In the genomic region with DNA sequence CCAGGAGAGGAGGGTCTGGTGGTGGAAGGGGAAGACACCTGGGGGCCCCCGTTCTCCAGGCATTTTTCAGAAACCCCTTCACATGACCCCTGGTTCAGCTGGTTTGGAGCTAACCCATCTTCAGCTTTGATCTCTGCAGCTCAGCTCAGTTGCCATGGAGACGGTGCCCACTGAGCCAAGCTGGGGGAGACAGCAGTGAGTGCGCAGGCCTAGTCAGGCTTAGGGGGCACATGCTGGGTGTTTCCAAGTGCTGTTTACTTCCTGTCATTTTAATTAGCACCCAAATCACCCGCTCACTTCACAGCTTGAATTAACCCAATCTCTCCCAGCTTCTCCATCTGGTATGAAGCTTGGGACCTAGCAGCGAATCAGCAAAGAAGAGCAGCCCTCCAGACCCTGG, we compare ENCODE assay signal across 10 cellular contexts. TPM values are rescaled to one million over a fixed set of nuclear protein-coding genes. Genes with fewer than 3 reads are reported as not detected.
DNase-seq lines count a peak whose midpoint lies in the region; ATAC-seq and TF ChIP-seq lines count a peak whose summit lies in the region.
"Had no signal": no experiment of that assay in that cellular context is flagged by ENCODE, and none has a peak within 500 bp of the region (broad histone marks: within the 10 kb centered on the region; RNA-seq: fewer than 3 reads in every experiment).

No MANE protein-coding gene starts in this region.

- TF ChIP-seq POLR2A in upper lobe of left lung (IDR thresholded peaks at IDR 0.05), result no peak

- H3K9me3 ChIP-seq in A673 (ENCODE audit: low read depth, low read length, poor library complexity, severe bottlenecking), result no peaks in the 10 kb centered on the region
- H3K9me3 ChIP-seq in MG63, result no peaks in the 10 kb centered on the region
- H3K9me3 ChIP-seq in upper lobe of left lung, result no peaks in the 10 kb centered on the region

- TF ChIP-seq CTCF in A673 (conservative IDR thresholded peaks at IDR 0.05; ENCODE audit: low read depth, low read length), result no peak
- TF ChIP-seq CTCF in mesothelial cell of epicardium (IDR thresholded peaks at IDR 0.05; ENCODE audit: unreplicated experiment), result no peak
- no peak for TF ChIP-seq CTCF in upper lobe of left lung (IDR thresholded peaks at IDR 0.05)

- peaks cover 4% of the 10 kb centered on the region for H3K27me3 Mint-ChIP-seq in mesothelial cell of epicardium (ENCODE audit: low read depth)

- H3K4me3 Mint-ChIP-seq in mesothelial cell of epicardium, result no peak overlapping the region

- H3K27ac ChIP-seq in A673 (ENCODE audit: low read depth, low read length, poor library complexity, severe bottlenecking), result no peak overlapping the region
- H3K27ac ChIP-seq in upper lobe of left lung, result peak overlapping the region in 2 of 4 donors; percentile 46 to 48
- H3K27ac ChIP-seq: hepatocyte had no signal

- H3K27ac Mint-ChIP-seq in mesothelial cell of epicardium, result peak overlapping the region; percentile 95

- H3K4me1 Mint-ChIP-seq in mesothelial cell of epicardium, result peaks cover 30% of the 10 kb centered on the region

- no peak overlapping the region for H3K4me3 ChIP-seq in A673 (ENCODE audit: low read depth, low read length, poor library complexity, severe bottlenecking)
- no peak overlapping the region for H3K4me3 ChIP-seq in MG63
- H3K4me3 ChIP-seq in upper lobe of left lung, result no peak overlapping the region
- H3K4me3 ChIP-seq: hepatocyte had no signal

- no peaks in the 10 kb centered on the region for H3K36me3 Mint-ChIP-seq in mesothelial cell of epicardium

- intact Hi-C loops in A673 (cut with micrococcal nuclease; ENCODE audit: unreplicated experiment), result no loop called here

- whole genome bisulfite sequencing in upper lobe of left lung, 2 donors, result 63 to 78% methylated on average over 5 of the region's 5 CpGs

- H3K27me3 ChIP-seq in A673 (replicated peaks; ENCODE audit: insufficient read depth, low read depth, low read length, poor library complexity) (no peaks in the 10 kb centered on the region), MG63 (no peaks in the 10 kb centered on the region), upper lobe of left lung (no peaks in the 10 kb centered on the region)
- H3K27me3 ChIP-seq: hepatocyte had no signal

- DNase-seq in A673 (ENCODE audit: low spot score) (peak; percentile 64), NCI-H1694 (lab: John Stamatoyannopoulos, UW) (peak; percentile 68), activated T-helper 1 cell treated with Interleukin-2 at 50 U/mL for 16 hours (ENCODE audit: low read depth) (peak; percentile 26), mesothelial cell of epicardium (ENCODE audit: low spot score in 2 of 2, unreplicated experiment in 2 of 2) (no peak), MG63 (no peak), upper lobe of left lung (no peak), SK-N-DZ (ENCODE audit: low spot score) (no peak)
- DNase-seq: amniotic stem cell had no signal

- no peak for TF ChIP-seq EP300 in upper lobe of left lung (IDR thresholded peaks at IDR 0.05)

- no peaks in the 10 kb centered on the region for H3K9me3 Mint-ChIP-seq in mesothelial cell of epicardium

- CTCF ChIA-PET in A673 (lab: Charles Lee), result interaction anchor here (1.6 kb wide), 1 partner anchor 31 kb away, joined by 6 read pairs; no protein-coding TSS in a partner anchor

- H3K4me1 ChIP-seq in A673 (ENCODE audit: insufficient read depth, low read length, poor library complexity, severe bottlenecking), result peaks cover 13% of the 10 kb centered on the region
- H3K4me1 ChIP-seq in upper lobe of left lung, result peaks cover 0 to 25% (median 9%) of the 10 kb centered on the region in 4 donors

- H3K36me3 ChIP-seq in A673 (ENCODE audit: insufficient read depth, low read length, poor library complexity, severe bottlenecking) (no peaks in the 10 kb centered on the region), MG63 (no peaks in the 10 kb centered on the region), upper lobe of left lung (no peaks in the 10 kb centered on the region)

- ATAC-seq in upper lobe of left lung (ENCODE audit: low FRiP score in 2 of 2) (no peak), HG02798 (IDR thresholded peaks at IDR 0.05; ENCODE audit: poor library complexity, unreplicated experiment) (no peak)

- BruUV-seq in A673 (replicated peaks; lab: Mats Ljungman, UMichigan), result no TSS peak

- POLR2A ChIA-PET in A673 (lab: Charles Lee; ENCODE audit: low non-redundant PET), result no interaction called here

RNA-seq across cellular contexts. Expression of gene SPOCK2, which starts 9.0 kb away (rescaled TPM):
- total RNA-seq in A673 (2021) (0.11 and 0.32 TPM in 2 replicates), mesothelial cell of epicardium (26.7 to 32.4 TPM (median 28.5 TPM) in 3 replicates), upper lobe of left lung (100 to 1,000 TPM in 5 of 6 donors, 10 to 100 TPM in 1; 62.9 to 532 (median 159) TPM)
- total RNA-seq in MG63 (2014; rRNA removed; shearing (Covaris generic); ENCODE audit: low replicate concordance), result not detected in 2 replicates
- 0.44 and 0.53 TPM in 2 replicates for polyA plus RNA-seq in SK-N-DZ (2014; cell fraction: cytosol; rRNA removed)
- polyA plus RNA-seq in SK-N-DZ (2014; cell fraction: nucleus; rRNA removed), result 0.38 TPM in 1 of 2 replicates, not detected in the other

Comparison
In these comparisons a context has a peak if more than half of its experiments do, and no peak if none do; other contexts are left out.
1. DNase-seq: peak in A673 (single experiment), NCI-H1694 (single experiment) and activated T-helper 1 cell treated with Interleukin-2 at 50 U/mL for 16 hours (single experiment); none in mesothelial cell of epicardium (0 of 2), MG63 (single experiment), upper lobe of left lung (0 of 2) and SK-N-DZ (single experiment).
2. RNA of gene SPOCK2, which starts 9.0 kb away (total RNA-seq): 62.9 to 532 TPM in upper lobe of left lung and 26.7 to 32.4 TPM in mesothelial cell of epicardium; 0.11 to 0.32 TPM in A673 and not detected in MG63; every median in the first group is over 10 times any median in the second.